ENCODE assay signal across 1 cellular context in the genomic region with DNA sequence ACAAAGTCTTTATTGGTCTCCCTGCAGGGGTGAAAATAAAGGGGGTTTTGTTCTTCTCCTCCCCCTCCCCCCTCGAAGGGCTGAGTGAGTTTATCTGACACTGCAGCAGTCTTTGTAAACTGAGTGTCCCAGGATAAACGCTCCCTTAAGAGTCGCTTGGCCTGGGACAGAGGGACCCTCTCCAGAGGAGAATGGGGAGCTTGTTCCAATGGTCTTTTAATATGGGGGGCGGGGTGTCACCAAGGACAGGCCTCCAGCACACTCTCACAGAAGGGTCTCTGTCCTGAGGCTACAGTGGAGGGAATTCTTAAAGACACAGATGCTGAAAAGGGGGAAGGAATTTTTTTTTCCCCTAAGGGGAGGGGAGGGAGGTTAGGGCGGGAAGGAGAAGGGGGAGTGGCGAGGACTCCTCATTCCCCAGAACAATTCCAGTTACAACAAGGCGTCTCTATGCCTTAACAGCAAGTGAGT.
TF ChIP-seq lines count a peak whose summit lies in the region.

No MANE protein-coding gene starts in this region.

TF ChIP-seq in HepG2, 621 proteins besides CTCF, POLR2A, EP300 and RAD21 (continued from another document):
- TF ChIP-seq MTF2 (CRISPR knock-in tag; IDR thresholded peaks at IDR 0.05; ENCODE audit: borderline replicate concordance) (no peak), HNF4G (IDR thresholded peaks at IDR 0.05; ENCODE audit: borderline replicate concordance, low read depth, low read length) (0 out of 2 replicates have a peak, but pooled peaks have one; percentile 7), HNF4G (CRISPR knock-in tag; IDR thresholded peaks at IDR 0.05; ENCODE audit: borderline replicate concordance, low read depth) (no peak), POLR2G (IDR thresholded peaks at IDR 0.05; ENCODE audit: low read depth, low read length) (peak; percentile 41; the same call in 1 of the 2 replicates)
- TF ChIP-seq, protein P1, sequence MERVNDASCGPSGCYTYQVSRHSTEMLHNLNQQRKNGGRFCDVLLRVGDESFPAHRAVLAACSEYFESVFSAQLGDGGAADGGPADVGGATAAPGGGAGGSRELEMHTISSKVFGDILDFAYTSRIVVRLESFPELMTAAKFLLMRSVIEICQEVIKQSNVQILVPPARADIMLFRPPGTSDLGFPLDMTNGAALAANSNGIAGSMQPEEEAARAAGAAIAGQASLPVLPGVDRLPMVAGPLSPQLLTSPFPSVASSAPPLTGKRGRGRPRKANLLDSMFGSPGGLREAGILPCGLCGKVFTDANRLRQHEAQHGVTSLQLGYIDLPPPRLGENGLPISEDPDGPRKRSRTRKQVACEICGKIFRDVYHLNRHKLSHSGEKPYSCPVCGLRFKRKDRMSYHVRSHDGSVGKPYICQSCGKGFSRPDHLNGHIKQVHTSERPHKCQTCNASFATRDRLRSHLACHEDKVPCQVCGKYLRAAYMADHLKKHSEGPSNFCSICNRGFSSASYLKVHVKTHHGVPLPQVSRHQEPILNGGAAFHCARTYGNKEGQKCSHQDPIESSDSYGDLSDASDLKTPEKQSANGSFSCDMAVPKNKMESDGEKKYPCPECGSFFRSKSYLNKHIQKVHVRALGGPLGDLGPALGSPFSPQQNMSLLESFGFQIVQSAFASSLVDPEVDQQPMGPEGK (CRISPR knock-in tag; IDR thresholded peaks at IDR 0.05), result peak; percentile 5; the same call in 1 of the 2 replicates
